In genomic region chr22:41271787-41272186, GRCh38 we compare ENCODE assay signal across 17 cellular contexts. TPM values are rescaled to one million over a fixed set of nuclear protein-coding genes. Genes with fewer than 3 reads are reported as not detected.
A peak's percentile ranks its signal among the peaks of the same experiment; 100 is the strongest.
DNase-seq lines count a peak whose midpoint lies in the region; ATAC-seq and TF ChIP-seq lines count a peak whose summit lies in the region.
"Had no signal": no experiment of that assay in that cellular context is flagged by ENCODE, and none has a peak within 500 bp of the region (broad histone marks: within the 10 kb centered on the region; RNA-seq: fewer than 3 reads in every experiment).

No MANE protein-coding gene starts in this region.

- no peaks in the 10 kb centered on the region for H3F3A ChIP-seq in neural progenitor cell (ENCODE audit: low read depth)

- TF ChIP-seq CTCF in mammary epithelial cell (conservative IDR thresholded peaks at IDR 0.05 in 1 of 2, IDR thresholded peaks at IDR 0.05 in 1 of 2; ENCODE audit: extremely low read depth in 1 of 2, insufficient read depth in 1 of 2, low read depth in 1 of 2, low read length in 2 of 2) (peak; percentile 20 to 22), neural progenitor cell (IDR thresholded peaks at IDR 0.05) (no peak)

- H3K4me1 ChIP-seq in right cardiac atrium (ENCODE audit: control insufficient read depth, insufficient read depth, low read length) = no peaks in the 10 kb centered on the region
- H3K4me1 ChIP-seq in mammary epithelial cell (ENCODE audit: insufficient read depth, low read length) = no peaks in the 10 kb centered on the region
- H3K4me1 ChIP-seq in neural progenitor cell = no peaks in the 10 kb centered on the region
- no peaks in the 10 kb centered on the region for H3K4me1 ChIP-seq in aorta (ENCODE audit: control insufficient read depth in 1 of 2, insufficient read depth in 2 of 2, low read length in 2 of 2)
- H3K4me1 ChIP-seq: HAP-1, Peyer's patch had no signal

- peak overlapping the region; percentile 53 for H3K27ac Mint-ChIP-seq in neural progenitor cell

- ATAC-seq in right cardiac atrium (peak; percentile 7 to 23), left ventricle myocardium superior (no peak), aorta (ENCODE audit: low FRiP score) (peak; percentile 15), GM21576 (IDR thresholded peaks at IDR 0.05; ENCODE audit: unreplicated experiment) (no peak), GM21381 (IDR thresholded peaks at IDR 0.05; ENCODE audit: unreplicated experiment) (no peak)

- H3K27ac ChIP-seq in right cardiac atrium (ENCODE audit: low read length) (no peak overlapping the region), mammary epithelial cell (ENCODE audit: insufficient read depth, low read depth, low read length) (no peak overlapping the region), neural progenitor cell (no peak overlapping the region), aorta (ENCODE audit: low read depth in 1 of 2, low read length in 2 of 2) (no peak overlapping the region)
- H3K27ac ChIP-seq: Peyer's patch had no signal

- no peaks in the 10 kb centered on the region for H3K4me1 Mint-ChIP-seq in neural progenitor cell

- dilution Hi-C loops in mammary epithelial cell (cut with HindIII; ENCODE audit: low sequenced_read_pairs) = loop anchor here (5.0 kb wide), 2 partner anchors 36 to 91 kb away; no protein-coding TSS in a partner anchor

- H4K20me1 ChIP-seq in mammary epithelial cell (ENCODE audit: insufficient read depth, low read length) (no peaks in the 10 kb centered on the region), neural progenitor cell (ENCODE audit: low read depth) (peaks cover 7% of the 10 kb centered on the region)

- no peak overlapping the region for H3K4me3 Mint-ChIP-seq in neural progenitor cell
- H3K4me3 Mint-ChIP-seq: CD14-positive monocyte had no signal

- H3K9ac ChIP-seq in mammary epithelial cell (ENCODE audit: insufficient read depth, low read length) = no peak overlapping the region
- no peak overlapping the region for H3K9ac ChIP-seq in neural progenitor cell

- intact Hi-C loops in right cardiac atrium (cut with DNase I) (no loop called here), left ventricle myocardium superior (cut with micrococcal nuclease) (no loop called here), mammary epithelial cell (cut with micrococcal nuclease) (no loop called here), aorta (cut with DNase I) (no loop called here)

- H3K36me3 ChIP-seq in mammary epithelial cell (ENCODE audit: insufficient read depth, low read length) (peaks cover 57% of the 10 kb centered on the region), neural progenitor cell (no peaks in the 10 kb centered on the region), aorta (ENCODE audit: control insufficient read depth in 1 of 2, insufficient read depth in 2 of 2, low read length in 1 of 2) (peaks cover 4 to 6% of the 10 kb centered on the region in 2 donors)

- peak in 1 of 3 donors; percentile 27 for DNase-seq in right cardiac atrium
- DNase-seq in left ventricle myocardium superior = no peak
- no peak for DNase-seq in mammary epithelial cell
- DNase-seq in neural progenitor cell (ENCODE audit: low spot score) = no peak
- no peak for DNase-seq in aorta
- DNase-seq in NCI-H1105 (lab: John Stamatoyannopoulos, UW) = no peak
- DNase-seq: Karpas-422, NCI-H1417, NCI-H1930, NCI-H2171 treated with DMSO at 0.1 percent for 48 hours, NCI-H774, Peyer's patch had no signal

- H3K9me3 ChIP-seq in right cardiac atrium (ENCODE audit: control insufficient read depth, low read length) (no peaks in the 10 kb centered on the region), mammary epithelial cell (replicated peaks; ENCODE audit: insufficient read depth, low read length) (no peaks in the 10 kb centered on the region), neural progenitor cell (ENCODE audit: low read depth) (no peaks in the 10 kb centered on the region), aorta (ENCODE audit: control insufficient read depth, low read length) (no peaks in the 10 kb centered on the region)
- H3K9me3 ChIP-seq: HAP-1, Peyer's patch had no signal

- H3K9me3 Mint-ChIP-seq in neural progenitor cell = no peaks in the 10 kb centered on the region

- CTCF ChIA-PET in mammary epithelial cell (lab: Charles Lee; ENCODE audit: low non-redundant PET) = no interaction called here

- WGBS in right cardiac atrium = 93% methylated on average over 9 of the region's 9 CpGs
- WGBS in mammary epithelial cell (ENCODE audit: low coverage, missing lambda C conversion rate) = 39% methylated on average over 4 of the region's 9 CpGs
- WGBS in aorta, 2 donors = 90 to 92% methylated on average over 9 of the region's 9 CpGs

- no peaks in the 10 kb centered on the region for H3K27me3 ChIP-seq in right cardiac atrium (ENCODE audit: control insufficient read depth, insufficient read depth)
- H3K27me3 ChIP-seq in mammary epithelial cell (ENCODE audit: insufficient read depth, low read length) = no peaks in the 10 kb centered on the region
- no peaks in the 10 kb centered on the region for H3K27me3 ChIP-seq in neural progenitor cell
- no peaks in the 10 kb centered on the region for H3K27me3 ChIP-seq in aorta (ENCODE audit: control insufficient read depth in 1 of 2, insufficient read depth in 2 of 2, low read length in 1 of 2)
- H3K27me3 ChIP-seq: Peyer's patch had no signal

- H3K27me3 Mint-ChIP-seq in neural progenitor cell (ENCODE audit: insufficient read depth, low read depth) = no peaks in the 10 kb centered on the region

- H3K79me2 ChIP-seq in mammary epithelial cell (ENCODE audit: insufficient read depth, low read length) = peaks cover 77% of the 10 kb centered on the region
- H3K79me2 ChIP-seq in neural progenitor cell (ENCODE audit: low read depth) = no peaks in the 10 kb centered on the region

- H3K4me3 ChIP-seq in right cardiac atrium (ENCODE audit: low read length) (no peak overlapping the region), mammary epithelial cell (replicated peaks in 1 of 3; ENCODE audit: insufficient read depth in 1 of 3, low read depth in 2 of 3, low read length in 3 of 3) (no peak overlapping the region), neural progenitor cell (no peak overlapping the region), aorta (ENCODE audit: low read length in 2 of 2) (no peak overlapping the region)
- H3K4me3 ChIP-seq: HAP-1, Peyer's patch had no signal

- H3K36me3 Mint-ChIP-seq in neural progenitor cell = peaks cover 30% of the 10 kb centered on the region

- H3K4me2 ChIP-seq in mammary epithelial cell (ENCODE audit: insufficient read depth, low read depth, low read length) (no peak overlapping the region), neural progenitor cell (no peak overlapping the region)

- in situ Hi-C loops in mammary epithelial cell (cut with MboI; ENCODE audit: low sequenced_read_pairs in 2 of 2) = no loop called here

- H2AFZ ChIP-seq in mammary epithelial cell (ENCODE audit: low read depth, low read length) = no peak overlapping the region
- H2AFZ ChIP-seq in neural progenitor cell (replicated peaks) = no peak overlapping the region

- BruUV-seq in mammary epithelial cell (replicated peaks; lab: Mats Ljungman, UMichigan) = no TSS peak

RNA-seq across cellular contexts. Expression of gene RANGAP1, which starts 14.2 kb away (rescaled TPM):
- total RNA-seq in right cardiac atrium (10 to 100 TPM; 26.0 to 38.5 (median 33.4) TPM), left ventricle myocardium superior (46.2 TPM), mammary epithelial cell (100 to 1,000 TPM in 1 of 2 donors, 10 to 100 TPM in 1; 47.8 to 127 TPM), neural progenitor cell (ENCODE audit: low replicate concordance) (53.4 and 114 TPM in 2 replicates), aorta (10 to 100 TPM; 29.7 to 34.6 TPM)
- polyA plus RNA-seq in right cardiac atrium (26.9 TPM), mammary epithelial cell (145 TPM), aorta (10 to 100 TPM; 14.8 to 20.3 TPM)
- 192 TPM for polyA minus RNA-seq in mammary epithelial cell

RNA-seq across cellular contexts. Expression of gene ZC3H7B, which starts 29.5 kb away (rescaled TPM):
- total RNA-seq in right cardiac atrium (10 to 100 TPM; 35.4 to 43.5 (median 39.2) TPM), left ventricle myocardium superior (47.6 TPM), mammary epithelial cell (10 to 100 TPM; 30.0 to 62.9 TPM), neural progenitor cell (ENCODE audit: low replicate concordance) (25.8 and 56.3 TPM in 2 replicates), aorta (10 to 100 TPM; 34.8 to 50.0 TPM)
- polyA plus RNA-seq in right cardiac atrium (35.2 TPM), mammary epithelial cell (26.3 TPM), aorta (10 to 100 TPM; 14.8 to 23.7 TPM)
- 39.8 TPM for polyA minus RNA-seq in mammary epithelial cell

RNA-seq across cellular contexts. Expression of gene CHADL, which starts 31.1 kb away (rescaled TPM):
- total RNA-seq in right cardiac atrium (10 to 100 TPM; 15.5 to 25.7 (median 21.8) TPM), left ventricle myocardium superior (25.4 TPM), mammary epithelial cell (1 to 10 TPM; 1.8 to 3.3 TPM), neural progenitor cell (ENCODE audit: low replicate concordance) (0.56 TPM in 1 of 2 replicates, not detected in the other), aorta (1 to 10 TPM; 1.2 to 2.7 TPM)
- polyA plus RNA-seq in right cardiac atrium (39.2 TPM), mammary epithelial cell (1.1 TPM), aorta (1 to 10 TPM in 1 of 2 donors, not detected in 1; 7.0 TPM)
- not detected for polyA minus RNA-seq in mammary epithelial cell
- total RNA-seq: A172 had no signal

Comparison
In these comparisons a context has a peak if more than half of its experiments do, and no peak if none do; other contexts are left out.
1. ATAC-seq: peak in right cardiac atrium (2 of 2) and aorta (single experiment); none in left ventricle myocardium superior (single experiment), GM21576 (single experiment) and GM21381 (single experiment).